ENCODE assay signal across 25 cellular contexts in genomic region chr11:44854146-44854545, GRCh38.
DNase-seq lines count a peak whose midpoint lies in the region; ATAC-seq and TF ChIP-seq lines count a peak whose summit lies in the region.
"Had no signal": no experiment of that assay in that cellular context is flagged by ENCODE, and none has a peak within 500 bp of the region (broad histone marks: within the 10 kb centered on the region; RNA-seq: fewer than 3 reads in every experiment).

No MANE protein-coding gene starts in this region.

- no peak overlapping the region for H3K4ac ChIP-seq in neuronal stem cell (ENCODE audit: low read length)

- H4K8ac ChIP-seq in neuronal stem cell (ENCODE audit: low read depth, low read length), result no peak overlapping the region

- H3K18ac ChIP-seq in neuronal stem cell (ENCODE audit: low read length), result peak overlapping the region; percentile 89

- no peak overlapping the region for H3K9ac ChIP-seq in neuronal stem cell (ENCODE audit: low read depth, low read length, poor library complexity)
- no peak overlapping the region for H3K9ac ChIP-seq in colonic mucosa (ENCODE audit: low read depth in 2 of 2, low read length in 2 of 2)

- no peaks in the 10 kb centered on the region for H3K9me3 ChIP-seq in gastroesophageal sphincter
- H3K9me3 ChIP-seq in neuronal stem cell (replicated peaks in 1 of 2; ENCODE audit: control insufficient read depth in 2 of 2, insufficient read depth in 1 of 2, low read depth in 1 of 2, low read length in 2 of 2), result no peaks in the 10 kb centered on the region
- no peaks in the 10 kb centered on the region for H3K9me3 ChIP-seq in colonic mucosa

- H3K36me3 ChIP-seq in gastroesophageal sphincter (no peaks in the 10 kb centered on the region), neuronal stem cell (replicated peaks in 1 of 2; ENCODE audit: control insufficient read depth in 2 of 2, insufficient read depth in 2 of 2, low read length in 2 of 2) (no peaks in the 10 kb centered on the region), colonic mucosa (no peaks in the 10 kb centered on the region)

- WGBS in gastroesophageal sphincter (ENCODE audit: low coverage in 1 of 2), 2 donors, result no CpG with 5 or more reads among the region's 5 CpGs
- WGBS in neuronal stem cell (ENCODE audit: extremely low coverage in 2 of 2, insufficient read length in 2 of 2, insufficient replicate concordance in 1 of 2), 2 donors, result no CpG with 5 or more reads among the region's 5 CpGs

- no peak overlapping the region for H2BK5ac ChIP-seq in neuronal stem cell (ENCODE audit: low read length)

- H2BK15ac ChIP-seq in neuronal stem cell (ENCODE audit: low read length), result no peak overlapping the region

- DNase-seq in Right ventricle myocardium inferior (ENCODE audit: missing footprints), result no peak
- DNase-seq in cardiac septum (ENCODE audit: low spot score), result no peak
- DNase-seq in neuronal stem cell (ENCODE audit: low spot score), result no peak
- no peak for DNase-seq in foreskin fibroblast
- DNase-seq in colonic mucosa, result no peak
- no peak for DNase-seq in NCI-H524 (lab: John Stamatoyannopoulos, UW)
- DNase-seq: 8988T; activated CD4-positive, alpha-beta T cell treated with anti-CD3 and anti-CD28 coated beads, Interleukin-2, amount 50 U/mL, for 1 hour; aorta; central memory CD4-positive, alpha-beta T cell; dermis blood vessel endothelial cell; DMS79; GF-D8; naive thymus-derived CD4-positive, alpha-beta T cell; NCI-H2171; NCI-H524 treated with DMSO at 0.1 percent for 48 hours; SHP77 treated with DMSO at 0.1 percent for 48 hours; stimulated activated CD4-positive, alpha-beta T cell treated with anti-CD3 and anti-CD28 coated beads, Interleukin-15, amount 100 ng/mL, for 24 hours; stimulated activated naive CD8-positive, alpha-beta T cell treated with anti-CD3 and anti-CD28 coated beads, Interleukin-15, Interleukin-2, amounts not matched to agents 100 U/mL and 50 U/mL, for 24 hours; T1000 had no signal

- no peak overlapping the region for H3K4me3 ChIP-seq in gastroesophageal sphincter
- no peak overlapping the region for H3K4me3 ChIP-seq in neuronal stem cell (ENCODE audit: low read length in 2 of 2)
- H3K4me3 ChIP-seq in foreskin fibroblast (ENCODE audit: low read depth in 1 of 2, low read length in 2 of 2), result no peak overlapping the region
- no peak overlapping the region for H3K4me3 ChIP-seq in colonic mucosa

- H3K14ac ChIP-seq in neuronal stem cell (ENCODE audit: low read length), result no peak overlapping the region

- TF ChIP-seq EP300 in gastroesophageal sphincter (IDR thresholded peaks at IDR 0.05), result no peak

- H2AK5ac ChIP-seq in neuronal stem cell (ENCODE audit: low read depth, low read length), result peak overlapping the region; percentile 54

- no peak overlapping the region for H4K91ac ChIP-seq in neuronal stem cell (ENCODE audit: low read depth, low read length, poor library complexity)

- no peak overlapping the region for H3K23ac ChIP-seq in neuronal stem cell (ENCODE audit: low read depth, low read length, poor library complexity)

- TF ChIP-seq POLR2A in gastroesophageal sphincter (IDR thresholded peaks at IDR 0.05), result no peak

- peak; percentile 21 for ATAC-seq in Right ventricle myocardium inferior
- no peak for ATAC-seq in gastroesophageal sphincter
- ATAC-seq in HG02981 (IDR thresholded peaks at IDR 0.05; ENCODE audit: unreplicated experiment), result no peak
- ATAC-seq: left lobe of liver; naive thymus-derived CD4-positive, alpha-beta T cell; sciatic nerve; stimulated activated naive CD8-positive, alpha-beta T cell treated with anti-CD3 and anti-CD28 coated beads, Interleukin-15, Interleukin-2, amounts not matched to agents 100 U/mL and 50 U/mL, for 24 hours; WTC11 had no signal

- H3K27ac ChIP-seq in gastroesophageal sphincter, result peak overlapping the region in 3 of 4 donors; percentile 62 to 96 (median 75)
- H3K27ac ChIP-seq in neuronal stem cell (replicated peaks; ENCODE audit: low read length), result no peak overlapping the region
- H3K27ac ChIP-seq in colonic mucosa, result no peak overlapping the region

- no peak overlapping the region for H2AFZ ChIP-seq in neuronal stem cell (ENCODE audit: low read length)

- H2BK12ac ChIP-seq in neuronal stem cell (ENCODE audit: low read length), result no peak overlapping the region

- H3K4me2 ChIP-seq in neuronal stem cell (ENCODE audit: insufficient read depth, low read length, poor library complexity, severe bottlenecking), result no peak overlapping the region

- intact Hi-C loops in Right ventricle myocardium inferior (cut with DNase I), result no loop called here
- intact Hi-C loops in cardiac septum (cut with DNase I), result no loop called here
- intact Hi-C loops in colonic mucosa (cut with DNase I), result no loop called here

- H3K27me3 ChIP-seq in gastroesophageal sphincter (no peaks in the 10 kb centered on the region), neuronal stem cell (ENCODE audit: control insufficient read depth in 3 of 3, insufficient read depth in 3 of 3, low read depth in 1 of 3, low read length in 3 of 3) (no peaks in the 10 kb centered on the region), colonic mucosa (no peaks in the 10 kb centered on the region)

- no peak for TF ChIP-seq CTCF in gastroesophageal sphincter (IDR thresholded peaks at IDR 0.05)
- no peak for TF ChIP-seq CTCF in foreskin fibroblast (IDR thresholded peaks at IDR 0.05; ENCODE audit: low read depth, low read length)
- TF ChIP-seq CTCF in colonic mucosa (IDR thresholded peaks at IDR 0.05), result no peak

- H3K79me1 ChIP-seq in neuronal stem cell (ENCODE audit: low read depth, low read length), result peaks cover 7% of the 10 kb centered on the region

- peak overlapping the region; percentile 10 for H2BK120ac ChIP-seq in neuronal stem cell (ENCODE audit: low read depth, low read length)

- H3K4me1 ChIP-seq in gastroesophageal sphincter (peaks cover 0 to 73% (median 11%) of the 10 kb centered on the region in 3 donors), neuronal stem cell (ENCODE audit: control insufficient read depth in 2 of 2, insufficient read depth in 1 of 2, low read depth in 1 of 2, low read length in 2 of 2) (peaks cover 11 to 35% of the 10 kb centered on the region in 2 donors), colonic mucosa (no peaks in the 10 kb centered on the region)

Comparison
In these comparisons a context has a peak if more than half of its experiments do, and no peak if none do; other contexts are left out.
1. H3K27ac ChIP-seq: peak in gastroesophageal sphincter (3 of 4); none in neuronal stem cell (single experiment) and colonic mucosa (single experiment).